ENCODE assay signal across 8 cellular contexts in the genomic region with DNA sequence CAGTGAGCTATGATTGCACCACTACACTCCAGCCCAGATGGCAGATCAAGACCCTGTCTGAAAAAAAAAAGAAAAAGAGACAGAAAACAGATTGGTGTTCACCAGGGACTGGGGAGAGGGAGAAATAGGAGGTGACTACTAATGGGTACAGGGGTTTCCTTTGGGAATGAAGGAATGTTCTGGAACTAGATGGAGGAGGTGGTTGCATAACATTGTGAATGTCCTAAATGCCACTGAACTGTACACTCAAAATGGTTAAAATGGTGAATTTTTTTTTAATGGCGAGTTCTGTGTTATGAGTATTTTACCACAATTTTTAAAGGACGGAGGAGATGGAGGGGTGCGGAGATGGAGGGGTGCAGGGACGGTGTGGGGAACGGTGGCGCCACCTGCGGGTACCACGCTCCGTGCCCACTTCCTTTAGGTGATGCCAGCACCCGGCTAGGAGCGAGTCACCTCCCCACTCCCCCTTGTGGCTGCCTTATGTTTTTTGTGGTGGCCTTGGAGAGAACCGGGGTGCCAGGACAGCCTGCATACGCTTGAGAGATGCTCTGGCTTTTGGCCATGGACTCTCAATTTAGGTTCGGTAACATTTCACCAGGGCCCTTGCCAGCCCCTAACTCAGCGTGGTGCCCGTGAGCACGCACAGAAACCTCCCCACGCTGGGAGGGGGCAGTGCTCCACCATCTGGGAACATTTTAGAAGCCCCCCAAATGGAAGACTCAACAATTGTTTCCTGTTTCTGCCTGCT. TPM values are rescaled to one million over a fixed set of nuclear protein-coding genes. Genes with fewer than 3 reads are reported as not detected.
DNase-seq lines count a peak whose midpoint lies in the region; ATAC-seq and TF ChIP-seq lines count a peak whose summit lies in the region.

No MANE protein-coding gene starts in this region.

- H3K27ac ChIP-seq in SK-N-MC, result no peak overlapping the region
- no peak overlapping the region for H3K27ac ChIP-seq in heart left ventricle
- H3K27ac ChIP-seq in smooth muscle cell (ENCODE audit: low read depth), result no peak overlapping the region

- H3F3A ChIP-seq in smooth muscle cell (ENCODE audit: low read depth), result no peaks in the 10 kb centered on the region

- intact Hi-C loops in activated naive CD4-positive, alpha-beta T cell treated with anti-CD3 and anti-CD28 coated beads for 36 hours (cut with micrococcal nuclease), result loop anchor here (1.0 kb wide), 1 partner anchor 124 kb away; no protein-coding TSS in a partner anchor
- intact Hi-C loops in heart left ventricle (cut with DNase I), result loop anchor here in 3 of 10 donors (5.0 to 10.0 kb wide), 3 partner anchors 36 to 864 kb away; partner anchors contain the start of gene SCARB1 (in 1 of the 3)

- TF ChIP-seq POLR2A in heart left ventricle (IDR thresholded peaks at IDR 0.05), result no peak

- no peak overlapping the region for H3K9ac ChIP-seq in SK-N-MC (ENCODE audit: insufficient read length)
- H3K9ac ChIP-seq in smooth muscle cell (ENCODE audit: low read depth), result no peak overlapping the region

- no peak overlapping the region for H3K4me2 ChIP-seq in smooth muscle cell

- H3K27me3 ChIP-seq in heart left ventricle (no peaks in the 10 kb centered on the region), smooth muscle cell (ENCODE audit: low read depth) (no peaks in the 10 kb centered on the region)

- peak overlapping the region; percentile 34 for H3K4me3 Mint-ChIP-seq in activated naive CD4-positive, alpha-beta T cell treated with anti-CD3 and anti-CD28 coated beads for 36 hours

- no peak overlapping the region for H2AFZ ChIP-seq in smooth muscle cell (ENCODE audit: low read depth)

- H3K4me1 Mint-ChIP-seq in activated naive CD4-positive, alpha-beta T cell treated with anti-CD3 and anti-CD28 coated beads for 36 hours (ENCODE audit: low read depth), result peaks cover 12% of the 10 kb centered on the region

- no peaks in the 10 kb centered on the region for H3K9me3 Mint-ChIP-seq in activated naive CD4-positive, alpha-beta T cell treated with anti-CD3 and anti-CD28 coated beads for 36 hours

- H3K36me3 ChIP-seq in SK-N-MC (ENCODE audit: insufficient read depth, low read length) (no peaks in the 10 kb centered on the region), heart left ventricle (no peaks in the 10 kb centered on the region), smooth muscle cell (ENCODE audit: low read depth) (no peaks in the 10 kb centered on the region)

- peak; percentile 50 to 74 (median 64) for ATAC-seq in heart left ventricle
- no peak for ATAC-seq in HG03095 (IDR thresholded peaks at IDR 0.05; ENCODE audit: unreplicated experiment)

- no peaks in the 10 kb centered on the region for H4K20me1 ChIP-seq in smooth muscle cell (ENCODE audit: low read depth)

- H3K9me3 ChIP-seq in SK-N-MC (ENCODE audit: low read depth, low read length), result no peaks in the 10 kb centered on the region
- no peaks in the 10 kb centered on the region for H3K9me3 ChIP-seq in heart left ventricle
- no peaks in the 10 kb centered on the region for H3K9me3 ChIP-seq in smooth muscle cell (replicated peaks; ENCODE audit: low read depth)

- H3K27ac Mint-ChIP-seq in activated naive CD4-positive, alpha-beta T cell treated with anti-CD3 and anti-CD28 coated beads for 36 hours, result no peak overlapping the region

- CTCF ChIA-PET in activated naive CD4-positive, alpha-beta T cell treated with anti-CD3 and anti-CD28 coated beads for 36 hours (lab: Charles Lee), result interaction anchor here (0.7 to 2.6 kb wide), 3 partner anchors 8 to 42 kb away, joined by 3 to 10 read pairs (median 3); no protein-coding TSS in a partner anchor

- peak; percentile 31 for DNase-seq in DMS53 (lab: John Stamatoyannopoulos, UW)
- DNase-seq in DMS53 treated with DMSO at 0.1 percent for 48 hours (lab: John Stamatoyannopoulos, UW; ENCODE audit: unreplicated experiment), result no peak
- DNase-seq in HT1080 (ENCODE audit: low read depth), result peak; percentile 41
- DNase-seq in SK-N-MC (ENCODE audit: low read depth, low spot score), result no peak
- DNase-seq in activated naive CD4-positive, alpha-beta T cell treated with anti-CD3 and anti-CD28 coated beads for 36 hours, result peak; percentile 82
- DNase-seq in heart left ventricle, result peak in 3 of 5 donors; percentile 37 to 67 (median 45)
- no peak for DNase-seq in smooth muscle cell (lab: John Stamatoyannopoulos, UW; ENCODE audit: unreplicated experiment)

- H3K4me3 ChIP-seq in SK-N-MC, result peak overlapping the region; percentile 46
- no peak overlapping the region for H3K4me3 ChIP-seq in heart left ventricle
- H3K4me3 ChIP-seq in smooth muscle cell, result no peak overlapping the region

- 30 to 51% (median 38%) methylated on average over 18 of the region's 18 CpGs for WGBS in heart left ventricle, 4 donors
- 67% methylated on average over 18 of the region's 18 CpGs for WGBS in smooth muscle cell (ENCODE audit: low lambda C conversion rate)

- no peaks in the 10 kb centered on the region for H3K27me3 Mint-ChIP-seq in activated naive CD4-positive, alpha-beta T cell treated with anti-CD3 and anti-CD28 coated beads for 36 hours (ENCODE audit: low read depth)

- H3K36me3 Mint-ChIP-seq in activated naive CD4-positive, alpha-beta T cell treated with anti-CD3 and anti-CD28 coated beads for 36 hours (ENCODE audit: low read depth), result no peaks in the 10 kb centered on the region

- TF ChIP-seq CTCF in heart left ventricle (IDR thresholded peaks at IDR 0.05) (peak in 11 of 12 donors; percentile 21 to 57 (median 45)), smooth muscle cell (IDR thresholded peaks at IDR 0.05; ENCODE audit: borderline replicate concordance, insufficient read depth, poor library complexity, severe bottlenecking) (peak; percentile 28)

- H3K79me2 ChIP-seq in smooth muscle cell (ENCODE audit: low read depth), result no peaks in the 10 kb centered on the region

- H3K4me1 ChIP-seq in heart left ventricle (peaks cover 0 to 14% (median 0%) of the 10 kb centered on the region in 12 donors), smooth muscle cell (ENCODE audit: low read depth) (no peaks in the 10 kb centered on the region)

RNA-seq across cellular contexts. Expression of gene UBC, which starts 16.1 kb away (rescaled TPM):
- 1,483 and 1,600 TPM in 2 replicates for total RNA-seq in HT1080 (2014; rRNA removed; shearing (Covaris generic))
- polyA plus RNA-seq in HT1080 (2015; cell fraction: cytosol; rRNA removed), result 761 and 779 TPM in 2 replicates
- polyA plus RNA-seq in HT1080 (2015; cell fraction: nucleus; rRNA removed), result 1,911 and 1,983 TPM in 2 replicates
- 1,000 to 10,000 TPM; 1,036 to 1,066 TPM for total RNA-seq in activated naive CD4-positive, alpha-beta T cell treated with anti-CD3 and anti-CD28 coated beads for 36 hours
- 1,000 to 10,000 TPM in 8 of 9 donors, 100 to 1,000 TPM in 1; 811 to 2,185 (median 1,239) TPM for total RNA-seq in heart left ventricle
- polyA plus RNA-seq in heart left ventricle, result 1,000 to 10,000 TPM; 1,238 to 1,403 TPM
- total RNA-seq in smooth muscle cell, result 1,327 and 1,477 TPM in 2 replicates
- 1,322 and 1,339 TPM in 2 replicates for polyA plus RNA-seq in smooth muscle cell

RNA-seq across cellular contexts. Expression of gene SCARB1, which starts 34.7 kb away (rescaled TPM):
- total RNA-seq in HT1080 (2014; rRNA removed; shearing (Covaris generic)), result 18.6 and 19.5 TPM in 2 replicates
- polyA plus RNA-seq in HT1080 (2015; cell fraction: cytosol; rRNA removed), result 23.8 and 27.7 TPM in 2 replicates
- 41.9 and 46.0 TPM in 2 replicates for polyA plus RNA-seq in HT1080 (2015; cell fraction: nucleus; rRNA removed)
- total RNA-seq in activated naive CD4-positive, alpha-beta T cell treated with anti-CD3 and anti-CD28 coated beads for 36 hours, result 10 to 100 TPM; 18.2 to 18.3 TPM
- total RNA-seq in heart left ventricle, result 10 to 100 TPM in 8 of 9 donors, 1 to 10 TPM in 1; 6.9 to 21.7 (median 15.2) TPM
- polyA plus RNA-seq in heart left ventricle, result 1 to 10 TPM; 8.3 to 8.8 TPM
- total RNA-seq in smooth muscle cell, result 4.5 and 6.8 TPM in 2 replicates
- 10.1 and 16.9 TPM in 2 replicates for polyA plus RNA-seq in smooth muscle cell

Comparison
In these comparisons a context has a peak if more than half of its experiments do, and no peak if none do; other contexts are left out.
1. DNase-seq: peak in DMS53 (single experiment), HT1080 (single experiment), activated naive CD4-positive, alpha-beta T cell treated with anti-CD3 and anti-CD28 coated beads for 36 hours (single experiment) and heart left ventricle (3 of 5); none in DMS53 treated with DMSO at 0.1 percent for 48 hours (single experiment), SK-N-MC (single experiment) and smooth muscle cell (single experiment).